ENCODE assay signal across 10 cellular contexts in the genomic region with DNA sequence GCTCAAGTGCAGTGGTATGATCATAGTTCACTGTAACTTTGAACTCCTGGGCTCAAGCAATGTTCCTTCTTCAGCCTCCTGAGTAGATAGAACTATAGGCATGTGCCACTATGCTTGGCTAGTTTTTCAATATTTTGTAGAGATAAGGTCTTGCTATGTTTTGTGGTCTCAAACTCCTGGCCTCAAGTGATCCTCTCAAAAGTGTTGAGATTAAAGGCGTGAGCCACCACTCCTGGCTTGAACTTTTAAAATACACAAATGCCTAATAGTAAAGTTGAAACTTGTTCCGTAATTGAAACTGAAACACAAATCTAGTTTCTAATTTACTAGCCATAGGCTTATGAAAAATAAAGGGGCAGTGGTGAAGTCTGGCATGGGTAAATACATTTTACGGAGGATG.
DNase-seq lines count a peak whose midpoint lies in the region; ATAC-seq and TF ChIP-seq lines count a peak whose summit lies in the region.
"Had no signal": no experiment of that assay in that cellular context is flagged by ENCODE, and none has a peak within 500 bp of the region (broad histone marks: within the 10 kb centered on the region; RNA-seq: fewer than 3 reads in every experiment).

No MANE protein-coding gene starts in this region.

- no peaks in the 10 kb centered on the region for H3K27me3 Mint-ChIP-seq in osteocyte (ENCODE audit: unreplicated experiment)
- H3K27me3 Mint-ChIP-seq: naive B cell had no signal

- H3K4me1 Mint-ChIP-seq in osteocyte (ENCODE audit: unreplicated experiment): peaks cover 19% of the 10 kb centered on the region

- H3K27ac Mint-ChIP-seq in osteocyte (ENCODE audit: unreplicated experiment): peak overlapping the region; percentile 34

- no peak overlapping the region for H3K4me3 Mint-ChIP-seq in osteocyte (ENCODE audit: unreplicated experiment)
- H3K4me3 Mint-ChIP-seq: naive B cell had no signal

- DNase-seq in osteocyte (ENCODE audit: extremely low spot score, unreplicated experiment) (no peak), NCI-H2227 (lab: John Stamatoyannopoulos, UW; ENCODE audit: unreplicated experiment) (no peak), anterior cingulate cortex (lab: John Stamatoyannopoulos, UW) (no peak), iPS-NIHi11 (ENCODE audit: low spot score) (no peak)
- DNase-seq: DMS53, naive B cell, NCI-H1694 had no signal

- H3K36me3 Mint-ChIP-seq in osteocyte (ENCODE audit: unreplicated experiment): peaks cover 25% of the 10 kb centered on the region

- TF ChIP-seq CTCF in osteocyte (IDR thresholded peaks at IDR 0.05): no peak

- no peaks in the 10 kb centered on the region for H3K9me3 Mint-ChIP-seq in osteocyte (ENCODE audit: unreplicated experiment)
- H3K9me3 Mint-ChIP-seq: naive B cell had no signal

- peak; percentile 74 for ATAC-seq in GM18868 (IDR thresholded peaks at IDR 0.05; ENCODE audit: unreplicated experiment)
- peak; percentile 75 for ATAC-seq in GM21447 (IDR thresholded peaks at IDR 0.05; ENCODE audit: unreplicated experiment)
- peak; percentile 64 for ATAC-seq in HG03342 (IDR thresholded peaks at IDR 0.05; ENCODE audit: unreplicated experiment)
